In the genomic region with DNA sequence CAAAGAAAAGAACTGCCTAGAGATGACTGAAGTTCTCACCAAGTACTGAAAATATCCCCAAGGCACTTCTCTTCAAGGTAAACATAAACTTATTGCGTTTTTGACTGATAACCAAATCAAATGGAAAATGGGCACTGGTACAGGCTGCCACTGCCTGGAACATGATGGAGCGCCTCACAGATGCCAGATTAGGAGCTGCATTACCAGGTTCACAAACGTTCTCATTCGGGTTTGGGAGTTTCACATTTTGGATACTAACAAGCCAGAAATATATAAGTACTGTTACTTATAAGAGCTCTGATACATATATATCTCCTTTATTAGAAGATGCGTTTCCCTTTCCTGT, we compare ENCODE assay signal across 19 cellular contexts.
DNase-seq lines count a peak whose midpoint lies in the region; TF ChIP-seq lines count a peak whose summit lies in the region.
"Had no signal": no experiment of that assay in that cellular context is flagged by ENCODE, and none has a peak within 500 bp of the region (broad histone marks: within the 10 kb centered on the region; RNA-seq: fewer than 3 reads in every experiment).

No MANE protein-coding gene starts in this region.

- CTCF ChIA-PET in activated CD4-positive, alpha-beta memory T cell treated with anti-CD3 and anti-CD28 coated beads for 36 hours (lab: Charles Lee) = no interaction called here
- CTCF ChIA-PET in activated CD4-positive, alpha-beta memory T cell treated with anti-CD3 and anti-CD28 coated beads, Interleukin-2, amount 10 ng/mL, durations not matched to agents 7 days and 5 days (lab: Charles Lee) = no interaction called here

- H3K9me3 ChIP-seq in mesodermal cell (ENCODE audit: control insufficient read depth, low read length) (no peaks in the 10 kb centered on the region), transverse colon (no peaks in the 10 kb centered on the region)
- H3K9me3 ChIP-seq: A549, adrenal gland, thyroid gland had no signal

- H3K36me3 Mint-ChIP-seq in activated CD4-positive, alpha-beta memory T cell treated with anti-CD3 and anti-CD28 coated beads for 36 hours = no peaks in the 10 kb centered on the region
- peaks cover 3% of the 10 kb centered on the region for H3K36me3 Mint-ChIP-seq in activated CD4-positive, alpha-beta memory T cell treated with anti-CD3 and anti-CD28 coated beads, Interleukin-2, amount 10 ng/mL, durations not matched to agents 7 days and 5 days (ENCODE audit: low read depth)
- H3K36me3 Mint-ChIP-seq in endothelial cell (ENCODE audit: low read depth, unreplicated experiment) = no peaks in the 10 kb centered on the region
- H3K36me3 Mint-ChIP-seq: CD8-positive, alpha-beta T cell had no signal

- H3K4me1 ChIP-seq in mesodermal cell (ENCODE audit: control insufficient read depth, insufficient read depth, low read length, poor library complexity, severe bottlenecking) (peaks cover 16% of the 10 kb centered on the region), transverse colon (peaks cover 5 to 26% (median 22%) of the 10 kb centered on the region in 4 donors)

- intact Hi-C loops in activated CD4-positive, alpha-beta memory T cell treated with anti-CD3 and anti-CD28 coated beads for 36 hours (cut with micrococcal nuclease) = loop anchor here (1.0 to 10.0 kb wide), 3 partner anchors 36 to 384 kb away; partner anchors contain the start of gene DDX60L
- intact Hi-C loops in transverse colon (cut with DNase I; ENCODE audit: low total_unique reads) = no loop called here

- no peak for TF ChIP-seq POLR2A in transverse colon (IDR thresholded peaks at IDR 0.05)

- DNase-seq in activated CD4-positive, alpha-beta memory T cell treated with anti-CD3 and anti-CD28 coated beads for 36 hours = no peak
- no peak for DNase-seq in activated CD4-positive, alpha-beta memory T cell treated with anti-CD3 and anti-CD28 coated beads, Interleukin-2, amount 10 ng/mL, durations not matched to agents 7 days and 5 days
- DNase-seq in endothelial cell (ENCODE audit: low spot score) = no peak
- no peak for DNase-seq in transverse colon
- no peak for DNase-seq in retina
- DNase-seq in activated CD4-positive, CD25-positive, alpha-beta regulatory T cell (lab: John Stamatoyannopoulos, UW) = no peak
- no peak for DNase-seq in D341Med (ENCODE audit: low spot score)
- DNase-seq: activated CD4-positive, alpha-beta T cell treated with anti-CD3 and anti-CD28 coated beads, Interleukin-2, amount 50 U/mL, for 1 hour; adrenal gland; CD8-positive, alpha-beta T cell; DMS79 treated with DMSO at 0.1 percent for 48 hours; NCI-H2081 treated with DMSO at 0.1 percent for 48 hours; NCI-H69; PC-9; stimulated activated CD4-positive, alpha-beta T cell treated with anti-CD3 and anti-CD28 coated beads, Interleukin-4, amount 100 ng/mL, for 4 hours; thyroid gland had no signal

- H3K27ac ChIP-seq in mesodermal cell (ENCODE audit: low read depth, low read length, severe bottlenecking) = peak overlapping the region; percentile 65
- H3K27ac ChIP-seq in transverse colon = peak overlapping the region; percentile 2 to 54 (median 36)
- H3K27ac ChIP-seq: A549, PC-9, thyroid gland had no signal

- TF ChIP-seq CTCF in endothelial cell (IDR thresholded peaks at IDR 0.05; ENCODE audit: unreplicated experiment) = no peak
- no peak for TF ChIP-seq CTCF in transverse colon (IDR thresholded peaks at IDR 0.05)

- no peak for TF ChIP-seq EP300 in transverse colon (IDR thresholded peaks at IDR 0.05; ENCODE audit: low read depth)

- H3K9me3 Mint-ChIP-seq in activated CD4-positive, alpha-beta memory T cell treated with anti-CD3 and anti-CD28 coated beads for 36 hours = no peaks in the 10 kb centered on the region
- H3K9me3 Mint-ChIP-seq in activated CD4-positive, alpha-beta memory T cell treated with anti-CD3 and anti-CD28 coated beads, Interleukin-2, amount 10 ng/mL, durations not matched to agents 7 days and 5 days = no peaks in the 10 kb centered on the region
- H3K9me3 Mint-ChIP-seq in endothelial cell (ENCODE audit: unreplicated experiment) = no peaks in the 10 kb centered on the region
- H3K9me3 Mint-ChIP-seq: CD8-positive, alpha-beta T cell; mesothelial cell of epicardium had no signal

- POLR2A ChIA-PET in activated CD4-positive, alpha-beta memory T cell treated with anti-CD3 and anti-CD28 coated beads for 36 hours (lab: Charles Lee) = no interaction called here
- POLR2A ChIA-PET in activated CD4-positive, alpha-beta memory T cell treated with anti-CD3 and anti-CD28 coated beads, Interleukin-2, amount 10 ng/mL, durations not matched to agents 7 days and 5 days (lab: Charles Lee) = no interaction called here

- peaks cover 24% of the 10 kb centered on the region for H3K27me3 Mint-ChIP-seq in activated CD4-positive, alpha-beta memory T cell treated with anti-CD3 and anti-CD28 coated beads for 36 hours
- H3K27me3 Mint-ChIP-seq in activated CD4-positive, alpha-beta memory T cell treated with anti-CD3 and anti-CD28 coated beads, Interleukin-2, amount 10 ng/mL, durations not matched to agents 7 days and 5 days = peaks cover 4% of the 10 kb centered on the region
- H3K27me3 Mint-ChIP-seq in endothelial cell (ENCODE audit: unreplicated experiment) = no peaks in the 10 kb centered on the region

- H3K27ac Mint-ChIP-seq in activated CD4-positive, alpha-beta memory T cell treated with anti-CD3 and anti-CD28 coated beads for 36 hours = peak overlapping the region; percentile 76
- H3K27ac Mint-ChIP-seq in activated CD4-positive, alpha-beta memory T cell treated with anti-CD3 and anti-CD28 coated beads, Interleukin-2, amount 10 ng/mL, durations not matched to agents 7 days and 5 days = no peak overlapping the region
- H3K27ac Mint-ChIP-seq in endothelial cell (ENCODE audit: unreplicated experiment) = peak overlapping the region; percentile 33
- H3K27ac Mint-ChIP-seq: CD8-positive, alpha-beta T cell had no signal

- 74 to 100% methylated on average over 2 of the region's 5 CpGs for WGBS in mesodermal cell (ENCODE audit: insufficient coverage in 2 of 2), 2 experiments
- 83 to 84% methylated on average over 2 to 5 of the region's 5 CpGs for WGBS in transverse colon (ENCODE audit: low coverage in 1 of 2), 2 donors

- H3K4me3 Mint-ChIP-seq in activated CD4-positive, alpha-beta memory T cell treated with anti-CD3 and anti-CD28 coated beads for 36 hours = no peak overlapping the region
- H3K4me3 Mint-ChIP-seq in activated CD4-positive, alpha-beta memory T cell treated with anti-CD3 and anti-CD28 coated beads, Interleukin-2, amount 10 ng/mL, durations not matched to agents 7 days and 5 days = no peak overlapping the region
- H3K4me3 Mint-ChIP-seq in endothelial cell (ENCODE audit: unreplicated experiment) = no peak overlapping the region
- H3K4me3 Mint-ChIP-seq: CD8-positive, alpha-beta T cell; mesothelial cell of epicardium had no signal

- H3K4me3 ChIP-seq in mesodermal cell (ENCODE audit: extremely low read depth, insufficient read depth, low read length, poor library complexity, severe bottlenecking) (no peak overlapping the region), transverse colon (no peak overlapping the region)
- H3K4me3 ChIP-seq: A549, adrenal gland, PC-9, thyroid gland had no signal

- H3K27me3 ChIP-seq in transverse colon = no peaks in the 10 kb centered on the region
- H3K27me3 ChIP-seq: adrenal gland, thyroid gland had no signal

- in situ Hi-C loops in transverse colon (cut with MboI; ENCODE audit: low pct_ligation_motif_present in 1 of 4, low pct_unique_long_range_greater_than_20kb in 1 of 4, low sequenced_read_pairs in 3 of 4) = no loop called here

- H3K36me3 ChIP-seq in mesodermal cell (ENCODE audit: control insufficient read depth, insufficient read depth, low read length) = peaks cover 47% of the 10 kb centered on the region
- H3K36me3 ChIP-seq in transverse colon = no peaks in the 10 kb centered on the region
- H3K36me3 ChIP-seq: adrenal gland, thyroid gland had no signal

- peaks cover 29% of the 10 kb centered on the region for H3K4me1 Mint-ChIP-seq in activated CD4-positive, alpha-beta memory T cell treated with anti-CD3 and anti-CD28 coated beads for 36 hours (ENCODE audit: low read depth)
- peaks cover 39% of the 10 kb centered on the region for H3K4me1 Mint-ChIP-seq in activated CD4-positive, alpha-beta memory T cell treated with anti-CD3 and anti-CD28 coated beads, Interleukin-2, amount 10 ng/mL, durations not matched to agents 7 days and 5 days
- peaks cover 11% of the 10 kb centered on the region for H3K4me1 Mint-ChIP-seq in endothelial cell (ENCODE audit: unreplicated experiment)
